Comparison of ENCODE assay signal across 22 cellular contexts in the genomic region with DNA sequence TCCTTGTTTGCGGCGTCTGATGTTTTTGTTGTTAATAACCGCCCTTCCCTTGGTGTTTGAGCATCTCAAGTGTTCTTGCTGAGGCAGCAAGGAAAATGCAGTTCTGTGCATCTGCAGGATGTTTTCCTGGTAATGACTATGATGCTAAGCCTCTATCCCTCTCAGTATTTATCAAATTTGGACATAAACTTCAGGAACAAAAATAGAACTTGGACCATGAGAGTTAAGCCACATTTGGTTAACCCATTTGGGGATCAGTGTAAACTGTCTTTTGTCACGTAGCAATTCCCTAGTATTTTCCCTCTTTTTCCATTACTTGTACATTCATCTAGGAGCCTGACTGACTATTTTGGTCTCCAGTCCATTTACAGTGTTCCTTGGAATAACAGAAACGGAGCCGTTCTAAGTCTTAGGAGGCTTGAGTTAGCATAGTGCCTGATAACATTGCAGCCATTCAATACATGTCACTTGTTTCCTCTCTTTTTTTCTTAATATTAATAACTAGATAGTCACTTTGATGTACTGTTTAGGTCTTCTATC.
"Had no signal": no experiment of that assay in that cellular context is flagged by ENCODE, and none has a peak within 500 bp of the region (broad histone marks: within the 10 kb centered on the region; RNA-seq: fewer than 3 reads in every experiment).

No MANE protein-coding gene starts in this region.

- H3K27ac Mint-ChIP-seq: activated CD8-positive, alpha-beta T cell treated with anti-CD3 and anti-CD28 coated beads, Interleukin-2, amount 10 ng/mL, durations not matched to agents 7 days and 5 days; activated naive CD8-positive, alpha-beta T cell; natural killer cell; stimulated activated naive CD8-positive, alpha-beta T cell treated with anti-CD3 and anti-CD28 coated beads, Interleukin-15, Interleukin-2, amounts not matched to agents 100 ng/mL and 50 ng/mL, for 24 hours; T-cell; T-helper 2 cell treated with Interferon-gamma antibody and Interleukin-4, amounts not matched to agents 5 μg/mL and 100 μg/mL, for 36 hours had no signal

- ATAC-seq: activated CD8-positive, alpha-beta T cell treated with anti-CD3 and anti-CD28 coated beads, Interleukin-2, amount 10 ng/mL, durations not matched to agents 7 days and 5 days; left colon; natural killer cell; T-cell had no signal

- H3K27me3 ChIP-seq: tibial nerve had no signal

- H3K4me1 ChIP-seq: prostate gland had no signal

- H3K36me3 Mint-ChIP-seq: activated naive CD8-positive, alpha-beta T cell; natural killer cell; T-cell had no signal

- H3K4me1 Mint-ChIP-seq: natural killer cell, T-cell had no signal

- H3K9me3 ChIP-seq: prostate gland, tibial nerve had no signal

- H3K27ac ChIP-seq: epithelial cell of prostate, prostate gland, WERI-Rb-1 had no signal

- H3K9me3 Mint-ChIP-seq: stimulated activated naive CD8-positive, alpha-beta T cell treated with anti-CD3 and anti-CD28 coated beads, Interleukin-15, Interleukin-2, amounts not matched to agents 100 ng/mL and 50 ng/mL, for 24 hours; T-cell; T-helper 2 cell treated with Interferon-gamma antibody and Interleukin-4, amounts not matched to agents 5 μg/mL and 100 μg/mL, for 36 hours had no signal

- DNase-seq: activated CD4-positive, alpha-beta T cell treated with anti-CD3 and anti-CD28 coated beads, Interleukin-2, amount 50 U/mL, for 1 hour; activated CD4-positive, CD25-positive, alpha-beta regulatory T cell treated with anti-CD3 and anti-CD28 coated beads, Interleukin-2, amount 50 U/mL, for 72 hours; activated CD8-positive, alpha-beta T cell treated with anti-CD3 and anti-CD28 coated beads, Interleukin-2, amount 10 ng/mL, durations not matched to agents 7 days and 5 days; activated gamma-delta T cell treated with Interleukin-2 at 50 U/mL for 16 hours; cerebellar nuclear complex; cortex of kidney; foreskin melanocyte; left colon; mammary epithelial cell; midbrain; natural killer cell; stimulated activated CD4-positive, alpha-beta T cell treated with anti-CD3 and anti-CD28 coated beads, Interleukin-1b, Interleukin-23, amount 100 ng/mL, for 48 hours; substantia nigra; T-cell; WERI-Rb-1 had no signal

- H3K36me3 ChIP-seq: prostate gland, tibial nerve, WERI-Rb-1 had no signal

- H3K27me3 Mint-ChIP-seq: activated naive CD8-positive, alpha-beta T cell; stimulated activated naive CD8-positive, alpha-beta T cell treated with anti-CD3 and anti-CD28 coated beads, Interleukin-15, Interleukin-2, amounts not matched to agents 100 ng/mL and 50 ng/mL, for 24 hours; T-cell had no signal

- H3K4me3 Mint-ChIP-seq: activated CD8-positive, alpha-beta T cell treated with anti-CD3 and anti-CD28 coated beads, Interleukin-2, amount 10 ng/mL, durations not matched to agents 7 days and 5 days; activated naive CD8-positive, alpha-beta T cell; natural killer cell; stimulated activated naive CD8-positive, alpha-beta T cell treated with anti-CD3 and anti-CD28 coated beads, Interleukin-15, Interleukin-2, amounts not matched to agents 100 ng/mL and 50 ng/mL, for 24 hours; T-cell; T-helper 2 cell treated with Interferon-gamma antibody and Interleukin-4, amounts not matched to agents 5 μg/mL and 100 μg/mL, for 36 hours had no signal

- H3K4me3 ChIP-seq: prostate gland, skin epidermis, tibial nerve had no signal
